In genomic region chr5:104472811-104473210, GRCh38 we compare ENCODE assay signal across 6 cellular contexts.
"Had no signal": no experiment of that assay in that cellular context is flagged by ENCODE, and none has a peak within 500 bp of the region (broad histone marks: within the 10 kb centered on the region; RNA-seq: fewer than 3 reads in every experiment).

No MANE protein-coding gene starts in this region.

- DNase-seq: GM23248, GOT3, H7, H9, HCEC 1CT, HFFc6 had no signal
